Comparison of ENCODE assay signal across 21 cellular contexts in the genomic region with DNA sequence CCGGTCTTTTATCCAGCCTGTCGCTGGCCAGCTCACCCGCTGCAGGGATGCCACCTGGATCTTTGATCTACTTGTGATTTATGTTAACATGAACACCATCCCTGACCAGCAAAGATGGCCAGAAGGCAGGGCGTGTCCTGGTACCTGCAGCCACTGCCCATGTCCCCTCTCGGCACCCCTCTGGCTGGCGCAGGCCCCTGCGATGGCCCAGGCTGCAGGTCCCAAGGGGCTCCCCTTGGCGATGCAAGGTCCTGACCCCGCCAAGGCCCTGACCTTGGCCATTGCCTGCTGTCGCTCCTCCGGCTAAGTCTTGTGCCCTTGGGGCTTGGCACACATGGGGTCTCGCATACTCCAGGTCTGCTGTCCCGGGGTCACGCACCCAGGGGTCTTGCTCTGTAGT.
"Had no signal": no experiment of that assay in that cellular context is flagged by ENCODE, and none has a peak within 500 bp of the region (broad histone marks: within the 10 kb centered on the region; RNA-seq: fewer than 3 reads in every experiment).

No MANE protein-coding gene starts in this region.

- ATAC-seq: HepG2 had no signal

- DNase-seq: IMR-90, Karpas-422, KG1, MG63, NCI-H1092 treated with DMSO at 0.1 percent for 48 hours, NCI-H1436 treated with DMSO at 0.1 percent for 48 hours, NCI-H1694, NCI-H1930, NCI-H2081, NCI-H2107, NCI-H2227 treated with DMSO at 0.1 percent for 48 hours, NCI-H510A, NCI-H524 treated with DMSO at 0.1 percent for 48 hours, NCI-H69, NCI-H774, Right ventricle myocardium superior, RPMI8226, SIG-M5 had no signal

- H3K4me1 ChIP-seq: SJSA1 had no signal

- H3K27ac ChIP-seq: SJSA1, SK-N-MC had no signal

- H3K4me3 ChIP-seq: MG63, SJSA1, SK-N-MC had no signal

- H3K36me3 ChIP-seq: MG63 had no signal

- H3K27me3 ChIP-seq: MG63, SJSA1 had no signal

- H3K9me3 ChIP-seq: MG63, SJSA1 had no signal
